8 cellular contexts compared by ENCODE assay signal in genomic region chr2:27370816-27371620, GRCh38. TPM values are rescaled to one million over a fixed set of nuclear protein-coding genes. Genes with fewer than 3 reads are reported as not detected.
DNase-seq lines count a peak whose midpoint lies in the region; ATAC-seq and TF ChIP-seq lines count a peak whose summit lies in the region.

No MANE protein-coding gene starts in this region.

- H3K4me3 Mint-ChIP-seq in Calu3 (ENCODE audit: low read depth, unreplicated experiment) (peak overlapping the region; percentile 83), chondrocyte (ENCODE audit: unreplicated experiment) (peak overlapping the region; percentile 90)
- H3K4me3 Mint-ChIP-seq in stimulated activated naive CD8-positive, alpha-beta T cell treated with anti-CD3 and anti-CD28 coated beads, Interleukin-15, Interleukin-2, amounts not matched to agents 100 ng/mL and 50 ng/mL, for 24 hours: peak overlapping the region; percentile 98

- TF ChIP-seq CTCF in Calu3 (IDR thresholded peaks at IDR 0.05; ENCODE audit: unreplicated experiment) (no peak), chondrocyte (IDR thresholded peaks at IDR 0.05) (no peak), left lung (IDR thresholded peaks at IDR 0.05) (no peak)

- CTCF ChIA-PET in Calu3 (lab: Charles Lee): interaction anchor here (0.7 kb wide), 1 partner anchor 525 kb away, joined by 3 read pairs; no protein-coding TSS in a partner anchor

- H3K27ac Mint-ChIP-seq in Calu3 (ENCODE audit: unreplicated experiment) (peak overlapping the region; percentile 87), chondrocyte (ENCODE audit: unreplicated experiment) (peak overlapping the region; percentile 99)
- peak overlapping the region; percentile 99 for H3K27ac Mint-ChIP-seq in stimulated activated naive CD8-positive, alpha-beta T cell treated with anti-CD3 and anti-CD28 coated beads, Interleukin-15, Interleukin-2, amounts not matched to agents 100 ng/mL and 50 ng/mL, for 24 hours

- peak overlapping the region; percentile 82 to 94 for H3K27ac ChIP-seq in left lung

- H3K4me1 Mint-ChIP-seq in Calu3 (ENCODE audit: low read depth, unreplicated experiment): peaks cover 17% of the 10 kb centered on the region
- peaks cover 31% of the 10 kb centered on the region for H3K4me1 Mint-ChIP-seq in chondrocyte (ENCODE audit: low read depth)
- peaks cover 45% of the 10 kb centered on the region for H3K4me1 Mint-ChIP-seq in stimulated activated naive CD8-positive, alpha-beta T cell treated with anti-CD3 and anti-CD28 coated beads, Interleukin-15, Interleukin-2, amounts not matched to agents 100 ng/mL and 50 ng/mL, for 24 hours (ENCODE audit: low read depth)

- H3K27me3 Mint-ChIP-seq in Calu3 (ENCODE audit: unreplicated experiment) (no peaks in the 10 kb centered on the region), chondrocyte (ENCODE audit: low read depth) (no peaks in the 10 kb centered on the region)
- no peaks in the 10 kb centered on the region for H3K27me3 Mint-ChIP-seq in stimulated activated naive CD8-positive, alpha-beta T cell treated with anti-CD3 and anti-CD28 coated beads, Interleukin-15, Interleukin-2, amounts not matched to agents 100 ng/mL and 50 ng/mL, for 24 hours

- H3K4me3 ChIP-seq in left lung: peak overlapping the region; percentile 95 to 97

- H3K36me3 ChIP-seq in left lung: peaks cover 0 to 65% of the 10 kb centered on the region in 2 donors

- intact Hi-C loops in Calu3 (cut with micrococcal nuclease; ENCODE audit: unreplicated experiment): loop anchor here (1.0 kb wide), 1 partner anchor 50 kb away; no protein-coding TSS in a partner anchor
- intact Hi-C loops in left lung (cut with DNase I): no loop called here

- DNase-seq in Calu3 (peak; percentile 32), SKM-1 (lab: John Stamatoyannopoulos, UW; ENCODE audit: unreplicated experiment) (peak; percentile 87), chondrocyte (ENCODE audit: low spot score) (no peak), left lung (peak in 1 of 2 donors; percentile 52), DMS114 treated with DMSO at 0.1 percent for 48 hours (lab: John Stamatoyannopoulos, UW; ENCODE audit: unreplicated experiment) (no peak)

- no peaks in the 10 kb centered on the region for H3K27me3 ChIP-seq in left lung

- H3K9me3 Mint-ChIP-seq in Calu3 (ENCODE audit: low read depth, unreplicated experiment) (no peaks in the 10 kb centered on the region), chondrocyte (ENCODE audit: low read depth) (no peaks in the 10 kb centered on the region)
- no peaks in the 10 kb centered on the region for H3K9me3 Mint-ChIP-seq in stimulated activated naive CD8-positive, alpha-beta T cell treated with anti-CD3 and anti-CD28 coated beads, Interleukin-15, Interleukin-2, amounts not matched to agents 100 ng/mL and 50 ng/mL, for 24 hours

- H3K9me3 ChIP-seq in left lung: no peaks in the 10 kb centered on the region

- H3K36me3 Mint-ChIP-seq in Calu3 (ENCODE audit: insufficient read depth, unreplicated experiment): peaks cover 63% of the 10 kb centered on the region
- peaks cover 35% of the 10 kb centered on the region for H3K36me3 Mint-ChIP-seq in chondrocyte (ENCODE audit: low read depth)
- peaks cover 77% of the 10 kb centered on the region for H3K36me3 Mint-ChIP-seq in stimulated activated naive CD8-positive, alpha-beta T cell treated with anti-CD3 and anti-CD28 coated beads, Interleukin-15, Interleukin-2, amounts not matched to agents 100 ng/mL and 50 ng/mL, for 24 hours (ENCODE audit: low read depth)

- ATAC-seq in GM19452 (IDR thresholded peaks at IDR 0.05; ENCODE audit: unreplicated experiment) (peak; percentile 26), HG03521 (IDR thresholded peaks at IDR 0.05; ENCODE audit: unreplicated experiment) (peak; percentile 13), left lung (peak; percentile 42)

- peaks cover 31 to 37% of the 10 kb centered on the region in 2 donors for H3K4me1 ChIP-seq in left lung

- BruUV-seq in Calu3 (replicated peaks; lab: Mats Ljungman, UMichigan): no TSS peak

RNA-seq across cellular contexts. Expression of gene SNX17, which starts 0.6 kb away (rescaled TPM):
- total RNA-seq in Calu3 (2022): 85.3 and 96.9 TPM in 2 replicates
- total RNA-seq in chondrocyte: 108 to 130 TPM (median 111 TPM) in 3 replicates
- total RNA-seq in left lung: 100 to 1,000 TPM in 1 of 2 donors, 10 to 100 TPM in 1; 91.0 to 121 TPM

RNA-seq across cellular contexts. Expression of gene EIF2B4, which starts 0.9 kb away (rescaled TPM):
- 42.0 and 43.7 TPM in 2 replicates for total RNA-seq in Calu3 (2022)
- total RNA-seq in chondrocyte: 43.1 to 46.2 TPM (median 44.0 TPM) in 3 replicates
- 10 to 100 TPM; 30.7 to 36.9 TPM for total RNA-seq in left lung

RNA-seq across cellular contexts. Expression of gene ZNF513, which starts 9.5 kb away (rescaled TPM):
- total RNA-seq in Calu3 (2022) (10.6 and 13.1 TPM in 2 replicates), chondrocyte (15.3 to 23.2 TPM (median 15.5 TPM) in 3 replicates), left lung (10 to 100 TPM; 16.4 to 17.2 TPM)

RNA-seq across cellular contexts. Expression of gene GTF3C2, which starts 14.5 kb away (rescaled TPM):
- total RNA-seq in Calu3 (2022) (83.8 and 85.4 TPM in 2 replicates), chondrocyte (42.0 to 55.3 TPM (median 43.2 TPM) in 3 replicates), left lung (10 to 100 TPM; 45.2 to 54.5 TPM)

RNA-seq across cellular contexts. Expression of gene PPM1G, which starts 38.4 kb away (rescaled TPM):
- total RNA-seq in Calu3 (2022) (118 and 121 TPM in 2 replicates), chondrocyte (55.7 to 72.8 TPM (median 59.4 TPM) in 3 replicates), left lung (10 to 100 TPM; 55.5 to 66.5 TPM)

Comparison
In these comparisons a context has a peak if more than half of its experiments do, and no peak if none do; other contexts are left out.
1. DNase-seq: peak in Calu3 (single experiment) and SKM-1 (single experiment); none in chondrocyte (single experiment) and DMS114 treated with DMSO at 0.1 percent for 48 hours (single experiment).
2. Peak in every context shown above with its lines, with median percentiles within 50 percentile points of each other: H3K27ac Mint-ChIP-seq, H3K4me3 Mint-ChIP-seq and ATAC-seq.